ENCODE assay signal across 8 cellular contexts in the genomic region with DNA sequence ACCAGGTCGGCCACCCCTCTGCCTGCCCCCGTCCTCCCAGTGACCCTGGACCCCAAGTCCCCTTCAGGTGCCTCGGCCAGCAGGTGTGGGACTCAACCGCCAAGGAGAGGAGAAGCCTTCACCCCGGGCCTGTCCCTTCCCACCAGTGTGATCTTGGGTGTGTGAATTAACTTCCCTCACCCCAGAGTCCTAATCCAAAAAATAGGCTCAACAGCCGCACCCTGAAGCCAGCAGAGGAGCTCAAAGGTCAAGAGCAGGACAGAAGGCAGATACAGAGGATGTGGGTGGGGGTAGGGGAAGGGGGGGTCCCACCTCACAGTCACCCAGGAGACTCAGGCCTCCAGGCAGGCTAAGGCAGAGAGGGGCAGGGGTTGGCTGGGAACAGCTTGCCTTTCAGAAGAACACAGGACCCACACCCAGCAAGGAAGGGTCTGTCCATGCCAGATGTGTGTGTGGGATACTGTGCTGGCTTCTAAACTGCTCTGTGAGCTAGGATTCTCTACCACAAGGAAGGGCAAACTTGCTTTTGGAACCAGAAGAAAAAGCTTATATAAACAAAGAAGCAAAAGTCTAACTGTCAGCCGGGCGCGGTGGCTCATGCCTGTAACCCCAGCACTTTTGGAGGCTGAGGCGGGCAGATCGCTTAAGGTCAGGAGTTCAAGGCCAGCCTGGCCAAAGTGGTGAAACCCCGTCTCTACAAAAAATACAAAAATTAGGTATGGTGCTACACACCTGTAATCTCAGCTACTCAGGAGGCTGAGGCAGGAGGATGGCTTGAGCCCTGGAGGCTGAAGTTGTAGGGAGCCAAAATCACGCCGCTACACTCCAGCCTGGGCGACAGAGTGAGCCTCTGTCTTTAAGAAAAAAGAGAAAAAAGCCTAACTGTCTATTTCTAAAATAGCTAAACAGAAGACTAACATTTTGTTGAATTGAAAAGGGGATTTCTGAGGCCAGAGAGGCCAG. TPM values are rescaled to one million over a fixed set of nuclear protein-coding genes. Genes with fewer than 3 reads are reported as not detected.
DNase-seq lines count a peak whose midpoint lies in the region; ATAC-seq, FAIRE-seq and TF ChIP-seq lines count a peak whose summit lies in the region.

No MANE protein-coding gene starts in this region.

- 61% methylated on average over 15 of the region's 15 CpGs for WGBS in HepG2 (ENCODE audit: low lambda C conversion rate)

- no peak for DNase-seq in activated CD8-positive, alpha-beta memory T cell treated with anti-CD3 and anti-CD28 coated beads, Interleukin-2, amount 10 ng/mL, durations not matched to agents 7 days and 5 days
- no peak for DNase-seq in activated CD8-positive, alpha-beta memory T cell treated with anti-CD3 and anti-CD28 coated beads for 24 hours
- DNase-seq in activated CD4-positive, alpha-beta memory T cell treated with anti-CD3 and anti-CD28 coated beads for 36 hours, result no peak
- DNase-seq in HepG2 (ENCODE audit: low spot score) (no peak), uterus (no peak), NCI-H2107 treated with DMSO at 0.1 percent for 48 hours (lab: John Stamatoyannopoulos, UW; ENCODE audit: unreplicated experiment) (no peak), COLO829 (ENCODE audit: low spot score) (no peak)

- H3K9me3 ChIP-seq in HepG2 (ENCODE audit: low read length) (no peaks in the 10 kb centered on the region), stomach smooth muscle (ENCODE audit: control insufficient read depth in 2 of 2, low read length in 2 of 2) (no peaks in the 10 kb centered on the region), uterus (no peaks in the 10 kb centered on the region)

- H3K9ac ChIP-seq in HepG2 (ENCODE audit: insufficient read depth, low read depth, low read length), result no peak overlapping the region
- peak overlapping the region; percentile 47 to 63 for H3K9ac ChIP-seq in stomach smooth muscle (ENCODE audit: low read length in 2 of 2)

- H3K4me3 ChIP-seq in HepG2 (replicated peaks in 1 of 3; ENCODE audit: insufficient read depth in 1 of 3, low read depth in 2 of 3, low read length in 3 of 3), result 0 out of 6 replicates have a peak overlapping the region, but pooled peaks of 1 of the 3 experiments have one; percentile 11
- H3K4me3 ChIP-seq in stomach smooth muscle (ENCODE audit: low read length in 2 of 2), result peak overlapping the region; percentile 35 to 60
- H3K4me3 ChIP-seq in uterus, result no peak overlapping the region

- no peak for TF ChIP-seq CTCF in HepG2 (CRISPR knock-in tag; IDR thresholded peaks at IDR 0.05)
- no peak for TF ChIP-seq CTCF in uterus (IDR thresholded peaks at IDR 0.05)

- peaks cover 5% of the 10 kb centered on the region for H3K36me3 Mint-ChIP-seq in activated CD8-positive, alpha-beta memory T cell treated with anti-CD3 and anti-CD28 coated beads, Interleukin-2, amount 10 ng/mL, durations not matched to agents 7 days and 5 days
- peaks cover 2% of the 10 kb centered on the region for H3K36me3 Mint-ChIP-seq in activated CD4-positive, alpha-beta memory T cell treated with anti-CD3 and anti-CD28 coated beads for 36 hours

- TF ChIP-seq POLR2A in HepG2 (IDR thresholded peaks at IDR 0.05; ENCODE audit: insufficient read depth in 1 of 2, low read depth in 2 of 2, low read length in 2 of 2) (no peak), uterus (IDR thresholded peaks at IDR 0.05) (no peak)

- no TSS peak for BruUV-seq in HepG2 (replicated peaks; lab: Mats Ljungman, UMichigan)

- intact Hi-C loops in activated CD4-positive, alpha-beta memory T cell treated with anti-CD3 and anti-CD28 coated beads for 36 hours (cut with micrococcal nuclease), result loop anchor here (1.0 to 5.0 kb wide), 2 partner anchors 94 to 323 kb away; a partner anchor contains a TSS
- intact Hi-C loops in HepG2 (cut with micrococcal nuclease; ENCODE audit: unreplicated experiment) (no loop called here), uterus (cut with DNase I; ENCODE audit: low total_unique reads) (no loop called here)

- peak; percentile 74 for FAIRE-seq in HepG2 (lab: Jason Lieb, UNC)

- H2AFZ ChIP-seq in HepG2 (ENCODE audit: low read length), result no peak overlapping the region

- H4K20me1 ChIP-seq in HepG2 (ENCODE audit: insufficient read depth, low read length), result peaks cover 28% of the 10 kb centered on the region

- no peaks in the 10 kb centered on the region for H3K9me3 Mint-ChIP-seq in activated CD8-positive, alpha-beta memory T cell treated with anti-CD3 and anti-CD28 coated beads, Interleukin-2, amount 10 ng/mL, durations not matched to agents 7 days and 5 days (ENCODE audit: low read depth)
- no peaks in the 10 kb centered on the region for H3K9me3 Mint-ChIP-seq in activated CD4-positive, alpha-beta memory T cell treated with anti-CD3 and anti-CD28 coated beads for 36 hours

- in situ Hi-C loops in HepG2 (cut with HindIII; ENCODE audit: extremely low pct_ligation_motif_present, low pct_unique_long_range_greater_than_20kb), result no loop called here

- H3K4me3 Mint-ChIP-seq in activated CD8-positive, alpha-beta memory T cell treated with anti-CD3 and anti-CD28 coated beads, Interleukin-2, amount 10 ng/mL, durations not matched to agents 7 days and 5 days, result peak overlapping the region; percentile 76
- peak overlapping the region; percentile 80 for H3K4me3 Mint-ChIP-seq in activated CD4-positive, alpha-beta memory T cell treated with anti-CD3 and anti-CD28 coated beads for 36 hours

- no peaks in the 10 kb centered on the region for H3K27me3 ChIP-seq in HepG2 (ENCODE audit: control insufficient read depth in 1 of 2, insufficient read depth in 2 of 2, low read length in 2 of 2)
- no peaks in the 10 kb centered on the region for H3K27me3 ChIP-seq in stomach smooth muscle (ENCODE audit: control insufficient read depth in 1 of 2, insufficient read depth in 2 of 2, low read length in 2 of 2)
- no peaks in the 10 kb centered on the region for H3K27me3 ChIP-seq in uterus

- peak overlapping the region; percentile 97 for H3K4me2 ChIP-seq in HepG2 (ENCODE audit: low read depth, low read length)

- no peak for TF ChIP-seq EP300 in HepG2 (IDR thresholded peaks at IDR 0.05; ENCODE audit: low read depth in 2 of 2, low read length in 2 of 2)
- no peak for TF ChIP-seq EP300 in HepG2 (CRISPR knock-in tag; IDR thresholded peaks at IDR 0.05; ENCODE audit: borderline replicate concordance)

- POLR2A ChIA-PET in activated CD4-positive, alpha-beta memory T cell treated with anti-CD3 and anti-CD28 coated beads for 36 hours (lab: Charles Lee), result interaction anchor here (0.6 to 5.9 kb wide), 11 partner anchors 18 to 391 kb away, joined by 3 to 81 read pairs (median 5); a partner anchor contains a TSS
- POLR2A ChIA-PET in HepG2 (lab: Yijun Ruan, JAX), result interaction anchor here (0.9 to 5.4 kb wide), 6 partner anchors 8 to 21 kb away, joined by 3 to 36 read pairs (median 4); no protein-coding TSS in a partner anchor

- H3K27ac Mint-ChIP-seq in activated CD8-positive, alpha-beta memory T cell treated with anti-CD3 and anti-CD28 coated beads, Interleukin-2, amount 10 ng/mL, durations not matched to agents 7 days and 5 days, result peak overlapping the region; percentile 88
- peak overlapping the region; percentile 94 for H3K27ac Mint-ChIP-seq in activated CD4-positive, alpha-beta memory T cell treated with anti-CD3 and anti-CD28 coated beads for 36 hours

- no peaks in the 10 kb centered on the region for H3K27me3 Mint-ChIP-seq in activated CD8-positive, alpha-beta memory T cell treated with anti-CD3 and anti-CD28 coated beads, Interleukin-2, amount 10 ng/mL, durations not matched to agents 7 days and 5 days
- no peaks in the 10 kb centered on the region for H3K27me3 Mint-ChIP-seq in activated CD4-positive, alpha-beta memory T cell treated with anti-CD3 and anti-CD28 coated beads for 36 hours

- peaks cover 64% of the 10 kb centered on the region for H3K79me2 ChIP-seq in HepG2 (ENCODE audit: insufficient read depth, low read length)

- peaks cover 44% of the 10 kb centered on the region for H3K4me1 ChIP-seq in HepG2 (ENCODE audit: insufficient read depth, low read length)
- peaks cover 86% of the 10 kb centered on the region for H3K4me1 ChIP-seq in stomach smooth muscle (ENCODE audit: control insufficient read depth, insufficient read depth, low read length)
- H3K4me1 ChIP-seq in uterus, result peaks cover 0 to 24% of the 10 kb centered on the region in 2 donors

- CTCF ChIA-PET in activated CD8-positive, alpha-beta memory T cell treated with anti-CD3 and anti-CD28 coated beads, Interleukin-2, amount 10 ng/mL, durations not matched to agents 7 days and 5 days (lab: Charles Lee), result interaction anchor here (0.6 to 7.7 kb wide), 17 partner anchors 9 to 436 kb away, joined by 3 to 90 read pairs (median 4); a partner anchor contains a TSS
- CTCF ChIA-PET in activated CD4-positive, alpha-beta memory T cell treated with anti-CD3 and anti-CD28 coated beads for 36 hours (lab: Charles Lee), result interaction anchor here (0.6 to 8.2 kb wide), 11 partner anchors 14 to 151 kb away, joined by 3 to 118 read pairs (median 7); a partner anchor contains a TSS
- CTCF ChIA-PET in HepG2 (lab: Yijun Ruan, JAX; ENCODE audit: low intra/inter-chr PET ratio, low total read pairs), result no interaction called here

- peaks cover 54% of the 10 kb centered on the region for H3K4me1 Mint-ChIP-seq in activated CD8-positive, alpha-beta memory T cell treated with anti-CD3 and anti-CD28 coated beads, Interleukin-2, amount 10 ng/mL, durations not matched to agents 7 days and 5 days
- peaks cover 49% of the 10 kb centered on the region for H3K4me1 Mint-ChIP-seq in activated CD4-positive, alpha-beta memory T cell treated with anti-CD3 and anti-CD28 coated beads for 36 hours (ENCODE audit: low read depth)

- H3K36me3 ChIP-seq in HepG2 (replicated peaks in 1 of 2; ENCODE audit: control insufficient read depth in 1 of 2, insufficient read depth in 2 of 2, low read length in 2 of 2) (peaks cover 2 to 4% of the 10 kb centered on the region in 2 experiments; a peak in 1 of 5 replicates), stomach smooth muscle (ENCODE audit: control insufficient read depth in 2 of 2, insufficient read depth in 2 of 2, low read length in 2 of 2) (peaks cover 0 to 2% of the 10 kb centered on the region in 2 donors), uterus (no peaks in the 10 kb centered on the region)

- no peak for TF ChIP-seq RAD21 in HepG2 (CRISPR knock-in tag; IDR thresholded peaks at IDR 0.05)

- H3K27ac ChIP-seq in HepG2 (ENCODE audit: extremely low read length, insufficient read depth, low read length) (peak overlapping the region; percentile 6), stomach smooth muscle (ENCODE audit: low read length) (peak overlapping the region; percentile 93), uterus (peak overlapping the region in 1 of 2 donors; percentile 48)

- no peak for ATAC-seq in activated CD8-positive, alpha-beta memory T cell treated with anti-CD3 and anti-CD28 coated beads, Interleukin-2, amount 10 ng/mL, durations not matched to agents 7 days and 5 days
- no peak for ATAC-seq in HepG2

RNA-seq across cellular contexts. Expression of a gene that starts 4.6 kb away (rescaled TPM):
- total RNA-seq in activated CD8-positive, alpha-beta memory T cell treated with anti-CD3 and anti-CD28 coated beads, Interleukin-2, amount 10 ng/mL, durations not matched to agents 7 days and 5 days, result 100 to 1,000 TPM; 269 to 347 TPM
- total RNA-seq in activated CD4-positive, alpha-beta memory T cell treated with anti-CD3 and anti-CD28 coated beads for 36 hours, result 100 to 1,000 TPM; 221 to 234 TPM
- total RNA-seq in HepG2 (2016; rRNA removed; fragmentation: Illumina TruSeq; extraction: Trizol), result 32.5 and 85.0 TPM in 2 replicates
- 42.1 and 42.4 TPM in 2 replicates for total RNA-seq in HepG2 (2016; cell fraction: cytosol; rRNA removed; fragmentation: Illumina TruSeq; extraction: Trizol; ENCODE audit: low read depth)
- 27.7 and 89.8 TPM in 2 replicates for total RNA-seq in HepG2 (2016; cell fraction: insoluble cytoplasmic fraction; rRNA removed; fragmentation: Illumina TruSeq; extraction: Trizol)
- 37.0 TPM in 2 replicates for total RNA-seq in HepG2 (2016; cell fraction: membrane; rRNA removed; fragmentation: Illumina TruSeq; extraction: Trizol)
- total RNA-seq in HepG2 (2016; cell fraction: nucleus; rRNA removed; fragmentation: Illumina TruSeq; extraction: Trizol), result 117 and 146 TPM in 2 replicates
- 67.9 and 93.5 TPM in 2 replicates for polyA plus RNA-seq in HepG2 (2011; rRNA removed)
- 42.8 and 69.2 TPM in 2 replicates for polyA plus RNA-seq in HepG2 (2011; cell fraction: cytosol; rRNA removed)
- polyA plus RNA-seq in HepG2 (2011; cell fraction: nucleus; rRNA removed), result 643 and 860 TPM in 2 replicates
- 52.4 and 78.3 TPM in 2 replicates for polyA plus RNA-seq in HepG2 (2012)
- 12.7 and 13.6 TPM in 2 replicates for polyA plus RNA-seq in HepG2 (2016; cell fraction: cytosol; fragmentation: Illumina TruSeq; extraction: Trizol; ENCODE audit: low read depth)
- 33.4 and 36.7 TPM in 2 replicates for polyA plus RNA-seq in HepG2 (2016; cell fraction: insoluble cytoplasmic fraction; fragmentation: Illumina TruSeq; extraction: Trizol; ENCODE audit: low read depth)
- polyA plus RNA-seq in HepG2 (2016; cell fraction: membrane; fragmentation: Illumina TruSeq; extraction: Trizol; ENCODE audit: low read depth), result 20.6 and 22.7 TPM in 2 replicates
- polyA plus RNA-seq in HepG2 (2016; cell fraction: nucleus; fragmentation: Illumina TruSeq; extraction: Trizol; ENCODE audit: insufficient read depth, low read depth), result 296 and 336 TPM in 2 replicates
- 101 and 184 TPM in 2 replicates for polyA minus RNA-seq in HepG2 (2011; rRNA and poly(A)+ RNA removed; ENCODE audit: low replicate concordance)
- 44.8 and 52.9 TPM in 2 replicates for polyA minus RNA-seq in HepG2 (2011; cell fraction: cytosol; rRNA and poly(A)+ RNA removed)
- 89.5 and 109 TPM in 2 replicates for polyA minus RNA-seq in HepG2 (2011; cell fraction: nucleus; rRNA and poly(A)+ RNA removed)
- 100 to 1,000 TPM in 2 of 4 donors, 10 to 100 TPM in 2; 62.3 to 161 (median 123) TPM for total RNA-seq in uterus

RNA-seq across cellular contexts. Expression of a gene that starts 23.2 kb away (rescaled TPM):
- 100 to 1,000 TPM; 124 to 191 TPM for total RNA-seq in activated CD8-positive, alpha-beta memory T cell treated with anti-CD3 and anti-CD28 coated beads, Interleukin-2, amount 10 ng/mL, durations not matched to agents 7 days and 5 days
- total RNA-seq in activated CD4-positive, alpha-beta memory T cell treated with anti-CD3 and anti-CD28 coated beads for 36 hours, result 100 to 1,000 TPM; 169 to 183 TPM
- total RNA-seq in HepG2 (2016; rRNA removed; fragmentation: Illumina TruSeq; extraction: Trizol), result 16.5 and 23.1 TPM in 2 replicates
- total RNA-seq in HepG2 (2016; cell fraction: cytosol; rRNA removed; fragmentation: Illumina TruSeq; extraction: Trizol; ENCODE audit: low read depth), result 14.3 and 18.2 TPM in 2 replicates
- 15.0 and 21.7 TPM in 2 replicates for total RNA-seq in HepG2 (2016; cell fraction: insoluble cytoplasmic fraction; rRNA removed; fragmentation: Illumina TruSeq; extraction: Trizol)
- 30.9 and 31.0 TPM in 2 replicates for total RNA-seq in HepG2 (2016; cell fraction: membrane; rRNA removed; fragmentation: Illumina TruSeq; extraction: Trizol)
- 12.6 and 18.8 TPM in 2 replicates for total RNA-seq in HepG2 (2016; cell fraction: nucleus; rRNA removed; fragmentation: Illumina TruSeq; extraction: Trizol)
- polyA plus RNA-seq in HepG2 (2011; rRNA removed), result 17.9 and 23.8 TPM in 2 replicates
- 15.0 and 37.3 TPM in 2 replicates for polyA plus RNA-seq in HepG2 (2011; cell fraction: cytosol; rRNA removed)
- 29.6 and 46.8 TPM in 2 replicates for polyA plus RNA-seq in HepG2 (2011; cell fraction: nucleus; rRNA removed)
- polyA plus RNA-seq in HepG2 (2012), result 13.5 and 17.6 TPM in 2 replicates
- polyA plus RNA-seq in HepG2 (2016; cell fraction: cytosol; fragmentation: Illumina TruSeq; extraction: Trizol; ENCODE audit: low read depth), result 18.5 and 24.2 TPM in 2 replicates
- polyA plus RNA-seq in HepG2 (2016; cell fraction: insoluble cytoplasmic fraction; fragmentation: Illumina TruSeq; extraction: Trizol; ENCODE audit: low read depth), result 22.4 and 29.0 TPM in 2 replicates
- polyA plus RNA-seq in HepG2 (2016; cell fraction: membrane; fragmentation: Illumina TruSeq; extraction: Trizol; ENCODE audit: low read depth), result 25.4 and 37.1 TPM in 2 replicates
- 34.6 and 39.8 TPM in 2 replicates for polyA plus RNA-seq in HepG2 (2016; cell fraction: nucleus; fragmentation: Illumina TruSeq; extraction: Trizol; ENCODE audit: insufficient read depth, low read depth)
- polyA minus RNA-seq in HepG2 (2011; rRNA and poly(A)+ RNA removed; ENCODE audit: low replicate concordance), result 25.0 and 71.0 TPM in 2 replicates
- 28.6 and 52.8 TPM in 2 replicates for polyA minus RNA-seq in HepG2 (2011; cell fraction: cytosol; rRNA and poly(A)+ RNA removed)
- polyA minus RNA-seq in HepG2 (2011; cell fraction: nucleus; rRNA and poly(A)+ RNA removed), result 6.7 and 8.8 TPM in 2 replicates
- total RNA-seq in uterus, result 1 to 10 TPM in 1 of 4 donors, under 1 TPM in 1, not detected in 2; 0.34 to 6.6 TPM

RNA-seq across cellular contexts. Expression of a gene that starts 31.3 kb away (rescaled TPM):
- 100 to 1,000 TPM; 127 to 148 TPM for total RNA-seq in activated CD8-positive, alpha-beta memory T cell treated with anti-CD3 and anti-CD28 coated beads, Interleukin-2, amount 10 ng/mL, durations not matched to agents 7 days and 5 days
- total RNA-seq in activated CD4-positive, alpha-beta memory T cell treated with anti-CD3 and anti-CD28 coated beads for 36 hours, result 100 to 1,000 TPM; 270 to 272 TPM
- total RNA-seq in HepG2 (2016; rRNA removed; fragmentation: Illumina TruSeq; extraction: Trizol) (242 and 274 TPM in 2 replicates), uterus (10 to 100 TPM; 32.5 to 82.2 (median 56.3) TPM)
- 163 and 167 TPM in 2 replicates for total RNA-seq in HepG2 (2016; cell fraction: cytosol; rRNA removed; fragmentation: Illumina TruSeq; extraction: Trizol; ENCODE audit: low read depth)
- 238 and 275 TPM in 2 replicates for total RNA-seq in HepG2 (2016; cell fraction: insoluble cytoplasmic fraction; rRNA removed; fragmentation: Illumina TruSeq; extraction: Trizol)
- total RNA-seq in HepG2 (2016; cell fraction: membrane; rRNA removed; fragmentation: Illumina TruSeq; extraction: Trizol), result 188 and 208 TPM in 2 replicates
- total RNA-seq in HepG2 (2016; cell fraction: nucleus; rRNA removed; fragmentation: Illumina TruSeq; extraction: Trizol), result 99.7 and 110 TPM in 2 replicates
- polyA plus RNA-seq in HepG2 (2011; rRNA removed), result 155 and 210 TPM in 2 replicates
- 94.2 and 153 TPM in 2 replicates for polyA plus RNA-seq in HepG2 (2011; cell fraction: cytosol; rRNA removed)
- 101 and 126 TPM in 2 replicates for polyA plus RNA-seq in HepG2 (2011; cell fraction: nucleus; rRNA removed)
- 136 and 175 TPM in 2 replicates for polyA plus RNA-seq in HepG2 (2012)
- 172 and 184 TPM in 2 replicates for polyA plus RNA-seq in HepG2 (2016; cell fraction: cytosol; fragmentation: Illumina TruSeq; extraction: Trizol; ENCODE audit: low read depth)
- polyA plus RNA-seq in HepG2 (2016; cell fraction: insoluble cytoplasmic fraction; fragmentation: Illumina TruSeq; extraction: Trizol; ENCODE audit: low read depth), result 339 and 349 TPM in 2 replicates
- 196 and 203 TPM in 2 replicates for polyA plus RNA-seq in HepG2 (2016; cell fraction: membrane; fragmentation: Illumina TruSeq; extraction: Trizol; ENCODE audit: low read depth)
- polyA plus RNA-seq in HepG2 (2016; cell fraction: nucleus; fragmentation: Illumina TruSeq; extraction: Trizol; ENCODE audit: insufficient read depth, low read depth), result 192 and 201 TPM in 2 replicates
- 83.2 and 86.7 TPM in 2 replicates for polyA minus RNA-seq in HepG2 (2011; rRNA and poly(A)+ RNA removed; ENCODE audit: low replicate concordance)
- 75.3 and 84.8 TPM in 2 replicates for polyA minus RNA-seq in HepG2 (2011; cell fraction: cytosol; rRNA and poly(A)+ RNA removed)
- 35.7 and 49.8 TPM in 2 replicates for polyA minus RNA-seq in HepG2 (2011; cell fraction: nucleus; rRNA and poly(A)+ RNA removed)

Comparison
In these comparisons a context has a peak if more than half of its experiments do, and no peak if none do; other contexts are left out.
1. H3K4me3 ChIP-seq: peak in stomach smooth muscle (2 of 2); none in uterus (0 of 2).